ENCODE assay signal across 1 cellular context in genomic region chr1:63867429-63868176, GRCh38.
TF ChIP-seq lines count a peak whose summit lies in the region.

No MANE protein-coding gene starts in this region.

TF ChIP-seq in GM23338, 12 proteins besides CTCF, POLR2A, EP300 and RAD21 (continued from another document):
- TF ChIP-seq REST (IDR thresholded peaks at IDR 0.05; ENCODE audit: unreplicated experiment) (no peak), JUNB (IDR thresholded peaks at IDR 0.05; ENCODE audit: unreplicated experiment) (no peak), STAT1 (IDR thresholded peaks at IDR 0.05; ENCODE audit: unreplicated experiment) (no peak), ETS1 (IDR thresholded peaks at IDR 0.05) (no peak), EZH2 (IDR thresholded peaks at IDR 0.05; ENCODE audit: low read depth, unreplicated experiment) (no peak), ZNF462 (CRISPR knock-in tag; IDR thresholded peaks at IDR 0.05) (no peak), POLR2AphosphoS5 (IDR thresholded peaks at IDR 0.05; ENCODE audit: low read depth) (no peak)
